ENCODE assay signal across 1 cellular context in genomic region chr16:57800213-57801097, GRCh38.
TF ChIP-seq lines count a peak whose summit lies in the region.

No MANE protein-coding gene starts in this region.

TF ChIP-seq in GM23338, 12 proteins besides CTCF, POLR2A, EP300 and RAD21 (continued from another document):
- no peak for TF ChIP-seq ZNF462 (CRISPR knock-in tag; IDR thresholded peaks at IDR 0.05)
- no peak for TF ChIP-seq ZNF114 (CRISPR knock-in tag; IDR thresholded peaks at IDR 0.05)
- no peak for TF ChIP-seq EZH2phosphoT487 (IDR thresholded peaks at IDR 0.05; ENCODE audit: unreplicated experiment)
- no peak for TF ChIP-seq EZH2 (IDR thresholded peaks at IDR 0.05; ENCODE audit: low read depth, unreplicated experiment)
